23 cellular contexts compared by ENCODE assay signal in genomic region chr2:3115301-3116042, GRCh38.
"Had no signal": no experiment of that assay in that cellular context is flagged by ENCODE, and none has a peak within 500 bp of the region (broad histone marks: within the 10 kb centered on the region; RNA-seq: fewer than 3 reads in every experiment).

No MANE protein-coding gene starts in this region.

- H3K4me2 ChIP-seq: neural progenitor cell had no signal

- H3K4me1 ChIP-seq: esophagus muscularis mucosa, psoas muscle, right lobe of liver had no signal

- H3K27me3 ChIP-seq: cardiac muscle cell, esophagus muscularis mucosa, neural progenitor cell, ovary, right lobe of liver had no signal

- H3K36me3 Mint-ChIP-seq: activated naive CD8-positive, alpha-beta T cell; naive B cell had no signal

- H3K9ac ChIP-seq: neural progenitor cell had no signal

- H3K4me3 ChIP-seq: cardiac muscle cell, esophagus muscularis mucosa, mucosa of descending colon, neural progenitor cell, ovary, psoas muscle, right lobe of liver had no signal

- H3K4me3 Mint-ChIP-seq: activated naive CD8-positive, alpha-beta T cell; activated T-cell treated with anti-CD3 and anti-CD28 coated beads, Interleukin-2, amount 50 U/mL, for 24 hours; dendritic cell treated with granulocyte-macrophage colony-stimulating factor and Interleukin-4, amounts not matched to agents 40 ng/mL and 50 ng/mL, for 4 days; immature natural killer cell; memory B cell; neural progenitor cell; T-helper 1 cell treated with Interleukin-12 subunit alpha and Interleukin-12 subunit beta and Interleukin-4 antibody, amounts not matched to agents 30 μg/mL and 1 μg/mL, for 36 hours had no signal

- H3K4me1 Mint-ChIP-seq: immature natural killer cell, memory B cell had no signal

- DNase-seq: activated CD4-positive, alpha-beta T cell treated with anti-CD3 and anti-CD28 coated beads, Interleukin-2, amount 50 U/mL, for 48 hours; activated effector memory CD4-positive, alpha-beta T cell treated with anti-CD3 and anti-CD28 coated beads, Interleukin-2, amount 50 U/mL, for 16 hours; activated T-cell treated with anti-CD3 and anti-CD28 coated beads, Interleukin-2, amount 50 U/mL, for 24 hours; amygdala; effector CD8-positive, alpha-beta T cell; immature natural killer cell; kidney glomerular epithelial cell; left ventricle myocardium superior; mucosa of descending colon; naive B cell; ovary; psoas muscle; small intestine; stimulated activated CD4-positive, alpha-beta T cell treated with anti-CD3 and anti-CD28 coated beads, Interleukin-4, amount 100 ng/mL, for 1 hour had no signal

- H3K27ac ChIP-seq: cardiac muscle cell, esophagus muscularis mucosa, neural progenitor cell, ovary, psoas muscle, right lobe of liver had no signal

- ATAC-seq: left ventricle myocardium superior, mucosa of descending colon, psoas muscle had no signal

- H2AFZ ChIP-seq: neural progenitor cell had no signal

- H3K36me3 ChIP-seq: cardiac muscle cell, esophagus muscularis mucosa, neural progenitor cell, ovary, right lobe of liver had no signal

- H3K27me3 Mint-ChIP-seq: activated naive CD8-positive, alpha-beta T cell; activated T-cell treated with anti-CD3 and anti-CD28 coated beads, Interleukin-2, amount 50 U/mL, for 24 hours; dendritic cell treated with granulocyte-macrophage colony-stimulating factor and Interleukin-4, amounts not matched to agents 40 ng/mL and 50 ng/mL, for 4 days; naive B cell had no signal

- H3K9me3 ChIP-seq: mucosa of descending colon, ovary, psoas muscle, right lobe of liver had no signal

- FAIRE-seq: small intestine, urothelium cell line had no signal

- H3K27ac Mint-ChIP-seq: activated naive CD8-positive, alpha-beta T cell; activated T-cell treated with anti-CD3 and anti-CD28 coated beads, Interleukin-2, amount 50 U/mL, for 24 hours; dendritic cell treated with granulocyte-macrophage colony-stimulating factor and Interleukin-4, amounts not matched to agents 40 ng/mL and 50 ng/mL, for 4 days; immature natural killer cell; memory B cell; naive B cell; neural progenitor cell; T-helper 1 cell treated with Interleukin-12 subunit alpha and Interleukin-12 subunit beta and Interleukin-4 antibody, amounts not matched to agents 30 μg/mL and 1 μg/mL, for 36 hours had no signal

- H3K9me3 Mint-ChIP-seq: dendritic cell treated with granulocyte-macrophage colony-stimulating factor and Interleukin-4, amounts not matched to agents 40 ng/mL and 50 ng/mL, for 4 days; immature natural killer cell; neural progenitor cell had no signal
